ENCODE assay signal across 26 cellular contexts in the genomic region with DNA sequence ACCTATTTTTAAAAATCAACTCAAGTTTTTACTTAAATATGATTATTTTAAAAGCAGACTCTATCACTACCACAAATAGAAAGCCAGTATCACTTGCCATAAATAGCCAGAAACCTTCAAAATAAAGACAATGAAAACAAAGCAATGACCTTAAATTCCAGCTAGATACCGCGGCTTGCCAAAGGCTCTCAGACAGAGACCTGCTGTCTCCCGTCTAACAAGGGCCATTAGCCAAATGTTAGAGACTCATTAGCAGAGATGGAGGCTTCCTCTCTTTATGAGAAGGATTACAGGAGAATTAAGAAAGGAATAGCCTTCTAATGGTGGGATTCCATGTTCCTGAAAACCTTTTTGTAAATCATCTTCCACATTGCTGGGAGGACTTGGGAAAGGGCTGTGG.
"Had no signal": no experiment of that assay in that cellular context is flagged by ENCODE, and none has a peak within 500 bp of the region (broad histone marks: within the 10 kb centered on the region; RNA-seq: fewer than 3 reads in every experiment).

No MANE protein-coding gene starts in this region.

- H3K27ac ChIP-seq: breast epithelium, Peyer's patch, RWPE1, SJCRH30, VCaP had no signal

- H3K9ac ChIP-seq: SK-N-SH had no signal

- H3K4me1 ChIP-seq: breast epithelium, Peyer's patch, SJCRH30 had no signal

- H3K4me2 ChIP-seq: SK-N-SH had no signal

- H3K27me3 ChIP-seq: Peyer's patch, SJCRH30 had no signal

- H3K36me3 ChIP-seq: breast epithelium, Peyer's patch, SJCRH30 had no signal

- ATAC-seq: activated CD4-positive, CD25-positive, alpha-beta regulatory T cell treated with anti-CD3 and anti-CD28 coated beads, Interleukin-2, amount 50 U/mL, for 24 hours; activated CD8-positive, alpha-beta T cell treated with anti-CD3 and anti-CD28 coated beads for 36 hours; activated T-cell treated with anti-CD3 and anti-CD28 coated beads, Interleukin-2, amount 50 U/mL, for 72 hours had no signal

- DNase-seq: activated CD4-positive, alpha-beta T cell treated with anti-CD3 and anti-CD28 coated beads for 4 hours; activated CD8-positive, alpha-beta memory T cell treated with anti-CD3 and anti-CD28 coated beads, Interleukin-2, amount 50 U/mL, for 4 hours; activated CD8-positive, alpha-beta T cell treated with anti-CD3 and anti-CD28 coated beads for 36 hours; activated gamma-delta T cell treated with Interleukin-2 at 50 U/mL for 16 hours; activated naive CD4-positive, alpha-beta T cell treated with anti-CD3 and anti-CD28 coated beads, Interleukin-2, amount 10 ng/mL, durations not matched to agents 7 days and 5 days; activated naive CD8-positive, alpha-beta T cell treated with anti-CD3 and anti-CD28 coated beads for 36 hours; activated T-cell treated with anti-CD3 and anti-CD28 coated beads, Interleukin-2, amount 50 U/mL, for 72 hours; aorta; caudate nucleus; KG1; NCI-H1092; NCI-H1417; NCI-H2029 treated with DMSO at 0.1 percent for 48 hours; NCI-H2171; NCI-H226; NCI-H69; NK-92 treated with Interleukin-12 subunit alpha and Interleukin-12 subunit beta, amount 100 ng/mL, for 24 hours; Peyer's patch; Right ventricle myocardium superior; SJCRH30; SK-N-SH; T-helper 1 cell had no signal

- H3K4me3 ChIP-seq: breast epithelium, Peyer's patch, SJCRH30 had no signal

- H3K9me3 ChIP-seq: breast epithelium, Peyer's patch, SJCRH30, SK-N-SH had no signal
